In the genomic region with DNA sequence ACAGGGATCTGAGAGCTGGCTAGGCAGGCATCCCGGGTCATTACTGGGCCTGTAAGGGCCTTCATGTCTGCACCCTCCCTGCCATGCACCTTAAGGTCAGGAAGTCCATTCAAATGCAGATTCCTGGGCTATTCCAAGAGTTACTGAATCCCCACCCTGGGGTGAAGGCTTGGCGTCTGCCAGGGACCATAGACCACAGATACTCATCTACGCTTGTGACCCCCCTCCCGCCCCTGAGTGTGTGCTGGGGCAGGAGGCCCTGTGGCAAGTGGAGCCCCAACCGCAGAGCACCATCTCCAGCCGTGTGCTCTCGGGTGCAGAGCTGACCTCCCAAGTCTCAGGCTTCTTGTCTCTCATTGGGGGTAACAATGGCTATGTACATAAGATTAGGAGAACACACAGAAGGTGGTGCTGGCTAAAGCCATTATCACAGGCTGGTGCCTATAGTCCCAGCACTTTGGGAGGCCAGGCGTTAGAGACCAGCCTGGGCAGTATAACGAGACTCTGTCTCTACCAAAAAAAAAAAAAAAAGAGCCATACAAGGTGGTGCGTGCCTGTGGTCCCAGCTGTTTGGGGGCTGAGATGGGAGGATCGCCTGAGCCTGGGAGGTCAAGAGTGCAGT, we compare ENCODE assay signal across 21 cellular contexts.
"Had no signal": no experiment of that assay in that cellular context is flagged by ENCODE, and none has a peak within 500 bp of the region (broad histone marks: within the 10 kb centered on the region; RNA-seq: fewer than 3 reads in every experiment).

No MANE protein-coding gene starts in this region.

- H3K27ac ChIP-seq: ascending aorta, right lobe of liver, tibial nerve had no signal

- H3K27me3 Mint-ChIP-seq: activated CD4-positive, alpha-beta T cell treated with anti-CD3 and anti-CD28 coated beads for 36 hours; activated CD8-positive, alpha-beta memory T cell treated with anti-CD3 and anti-CD28 coated beads, Interleukin-2, amount 10 ng/mL, durations not matched to agents 7 days and 5 days; activated naive CD8-positive, alpha-beta T cell treated with anti-CD3 and anti-CD28 coated beads, Interleukin-2, amount 10 ng/mL, durations not matched to agents 7 days and 5 days; dendritic cell treated with granulocyte-macrophage colony-stimulating factor and Interleukin-4, amounts not matched to agents 40 ng/mL and 50 ng/mL, for 4 days; T-cell had no signal

- H3K36me3 Mint-ChIP-seq: activated CD8-positive, alpha-beta memory T cell treated with anti-CD3 and anti-CD28 coated beads, Interleukin-2, amount 10 ng/mL, durations not matched to agents 7 days and 5 days; activated naive CD8-positive, alpha-beta T cell treated with anti-CD3 and anti-CD28 coated beads, Interleukin-2, amount 10 ng/mL, durations not matched to agents 7 days and 5 days; mesothelial cell of epicardium; naive B cell; T-cell had no signal

- H3K4me3 ChIP-seq: ascending aorta, right lobe of liver, tibial nerve had no signal

- H3K27ac Mint-ChIP-seq: activated CD4-positive, alpha-beta T cell treated with anti-CD3 and anti-CD28 coated beads for 36 hours; activated CD8-positive, alpha-beta memory T cell treated with anti-CD3 and anti-CD28 coated beads, Interleukin-2, amount 10 ng/mL, durations not matched to agents 7 days and 5 days; activated CD8-positive, alpha-beta T cell treated with anti-CD3 and anti-CD28 coated beads, Interleukin-2, amount 10 ng/mL, durations not matched to agents 7 days and 5 days; activated naive CD8-positive, alpha-beta T cell treated with anti-CD3 and anti-CD28 coated beads, Interleukin-2, amount 10 ng/mL, durations not matched to agents 7 days and 5 days; activated T-cell treated with anti-CD3 and anti-CD28 coated beads, Interleukin-2, amount 50 U/mL, for 72 hours; dendritic cell treated with granulocyte-macrophage colony-stimulating factor and Interleukin-4, amounts not matched to agents 40 ng/mL and 50 ng/mL, for 4 days; T-cell had no signal

- ATAC-seq: activated CD4-positive, alpha-beta T cell treated with anti-CD3 and anti-CD28 coated beads for 36 hours; activated CD8-positive, alpha-beta memory T cell treated with anti-CD3 and anti-CD28 coated beads, Interleukin-2, amount 10 ng/mL, durations not matched to agents 7 days and 5 days; activated CD8-positive, alpha-beta T cell treated with anti-CD3 and anti-CD28 coated beads, Interleukin-2, amount 10 ng/mL, durations not matched to agents 7 days and 5 days; activated T-cell treated with anti-CD3 and anti-CD28 coated beads, Interleukin-2, amount 50 U/mL, for 72 hours; left cardiac atrium; right lobe of liver; T-cell had no signal

- H3K36me3 ChIP-seq: ascending aorta, right lobe of liver, tibial nerve had no signal

- H3K4me1 ChIP-seq: ascending aorta, right lobe of liver had no signal

- H3K9me3 ChIP-seq: ascending aorta, right lobe of liver, tibial nerve had no signal

- H3K27me3 ChIP-seq: ascending aorta, right lobe of liver, tibial nerve had no signal

- DNase-seq: activated CD4-positive, alpha-beta T cell treated with anti-CD3 and anti-CD28 coated beads for 36 hours; activated CD4-positive, CD25-positive, alpha-beta regulatory T cell; activated CD8-positive, alpha-beta memory T cell treated with anti-CD3 and anti-CD28 coated beads, Interleukin-2, amount 10 ng/mL, durations not matched to agents 7 days and 5 days; activated CD8-positive, alpha-beta T cell treated with anti-CD3 and anti-CD28 coated beads, Interleukin-2, amount 10 ng/mL, durations not matched to agents 7 days and 5 days; activated naive CD4-positive, alpha-beta T cell; activated naive CD8-positive, alpha-beta T cell treated with anti-CD3 and anti-CD28 coated beads, Interleukin-2, amount 10 ng/mL, durations not matched to agents 7 days and 5 days; activated T-cell treated with anti-CD3 and anti-CD28 coated beads, Interleukin-2, amount 50 U/mL, for 72 hours; caudate nucleus; islet precursor cell; left cardiac atrium; mammary epithelial cell; naive B cell; stimulated activated CD4-positive, alpha-beta T cell treated with anti-CD3 and anti-CD28 coated beads, Interleukin-2, amount 100 ng/mL, for 48 hours; stimulated activated naive CD4-positive, alpha-beta T cell treated with Interleukin-2 at 50 U/mL for 16 hours; T-cell had no signal

- H3K4me3 Mint-ChIP-seq: activated CD4-positive, alpha-beta T cell treated with anti-CD3 and anti-CD28 coated beads for 36 hours; activated CD8-positive, alpha-beta memory T cell treated with anti-CD3 and anti-CD28 coated beads, Interleukin-2, amount 10 ng/mL, durations not matched to agents 7 days and 5 days; activated CD8-positive, alpha-beta T cell treated with anti-CD3 and anti-CD28 coated beads, Interleukin-2, amount 10 ng/mL, durations not matched to agents 7 days and 5 days; activated naive CD8-positive, alpha-beta T cell treated with anti-CD3 and anti-CD28 coated beads, Interleukin-2, amount 10 ng/mL, durations not matched to agents 7 days and 5 days; activated T-cell treated with anti-CD3 and anti-CD28 coated beads, Interleukin-2, amount 50 U/mL, for 72 hours; dendritic cell treated with granulocyte-macrophage colony-stimulating factor and Interleukin-4, amounts not matched to agents 40 ng/mL and 50 ng/mL, for 4 days; mesothelial cell of epicardium; naive B cell; neural crest cell; T-cell had no signal

- H3K4me1 Mint-ChIP-seq: activated CD4-positive, alpha-beta T cell treated with anti-CD3 and anti-CD28 coated beads for 36 hours; activated CD8-positive, alpha-beta memory T cell treated with anti-CD3 and anti-CD28 coated beads, Interleukin-2, amount 10 ng/mL, durations not matched to agents 7 days and 5 days; activated naive CD8-positive, alpha-beta T cell treated with anti-CD3 and anti-CD28 coated beads, Interleukin-2, amount 10 ng/mL, durations not matched to agents 7 days and 5 days; naive B cell; T-cell had no signal

- H3K9me3 Mint-ChIP-seq: activated naive CD8-positive, alpha-beta T cell treated with anti-CD3 and anti-CD28 coated beads, Interleukin-2, amount 10 ng/mL, durations not matched to agents 7 days and 5 days; activated T-cell treated with anti-CD3 and anti-CD28 coated beads, Interleukin-2, amount 50 U/mL, for 72 hours; dendritic cell treated with granulocyte-macrophage colony-stimulating factor and Interleukin-4, amounts not matched to agents 40 ng/mL and 50 ng/mL, for 4 days; mesothelial cell of epicardium; naive B cell; neural crest cell; T-cell had no signal
